Comparison of ENCODE assay signal across 8 cellular contexts in the genomic region with DNA sequence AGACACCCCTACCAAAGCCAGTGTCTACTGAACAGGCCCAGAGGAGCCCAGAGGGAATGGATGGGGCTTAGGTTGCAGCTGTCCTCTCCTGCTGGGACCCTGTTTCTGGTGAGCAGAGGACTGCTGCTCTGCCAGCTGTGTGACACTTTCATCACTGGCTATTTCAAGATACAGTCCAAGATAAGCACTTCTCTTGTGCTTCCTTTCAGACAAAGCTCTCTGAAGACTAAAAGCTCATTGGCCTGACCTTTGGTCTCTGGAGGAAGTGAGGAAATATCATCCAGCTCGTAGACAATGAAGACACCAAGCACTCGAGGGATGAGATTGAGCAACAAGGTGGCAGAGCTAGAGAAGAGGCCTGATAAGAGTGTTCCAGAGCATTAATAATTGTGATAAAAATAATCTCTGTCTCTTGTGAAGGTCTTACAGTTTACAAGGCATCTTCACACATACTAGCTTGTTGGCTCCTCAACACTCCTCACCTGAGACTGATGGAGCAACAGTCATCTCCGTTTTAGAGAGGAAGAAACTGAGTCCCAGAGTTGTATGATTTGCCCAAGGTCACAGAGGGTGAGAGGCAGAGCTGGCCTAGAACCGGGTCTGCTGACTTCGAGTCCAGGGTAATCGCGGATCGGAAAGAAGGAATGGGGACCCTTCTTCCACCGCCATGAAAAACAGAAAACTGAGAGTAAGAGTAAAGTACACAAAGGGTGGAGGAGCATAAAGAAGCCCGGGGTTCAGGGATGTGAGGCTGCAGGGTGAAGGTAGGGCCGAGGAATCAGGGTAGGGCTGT. TPM values are rescaled to one million over a fixed set of nuclear protein-coding genes. Genes with fewer than 3 reads are reported as not detected.
A peak's percentile ranks its signal among the peaks of the same experiment; 100 is the strongest.
DNase-seq lines count a peak whose midpoint lies in the region; ATAC-seq, FAIRE-seq and TF ChIP-seq lines count a peak whose summit lies in the region.

No MANE protein-coding gene starts in this region.

- H2BK15ac ChIP-seq in mesenchymal stem cell (ENCODE audit: low read depth, poor library complexity, severe bottlenecking): peak overlapping the region; percentile 80

- peak overlapping the region; percentile 41 for H2AK5ac ChIP-seq in mesenchymal stem cell (ENCODE audit: low read length, severe bottlenecking)

- H3K14ac ChIP-seq in mesenchymal stem cell (ENCODE audit: low read length in 2 of 2): no peak overlapping the region

- WGBS in ectodermal cell, 2 experiments: 27 to 28% methylated on average over 11 of the region's 11 CpGs
- 10% methylated on average over 11 of the region's 11 CpGs for WGBS in mesenchymal stem cell
- 2 to 4% methylated on average over 8 to 11 of the region's 11 CpGs for WGBS in transverse colon (ENCODE audit: low coverage in 1 of 2), 2 donors

- intact Hi-C loops in transverse colon (cut with DNase I; ENCODE audit: low total_unique reads): loop anchor here (5.0 kb wide), 1 partner anchor 195 kb away; a partner anchor contains a TSS

- peak overlapping the region; percentile 89 to 97 for H3K4ac ChIP-seq in mesenchymal stem cell (ENCODE audit: low read depth in 1 of 2, low read length in 2 of 2)

- H3K9me3 ChIP-seq in ectodermal cell (ENCODE audit: control insufficient read depth, low read length): no peaks in the 10 kb centered on the region
- no peaks in the 10 kb centered on the region for H3K9me3 ChIP-seq in mesenchymal stem cell (ENCODE audit: control insufficient read depth, low read length)
- no peaks in the 10 kb centered on the region for H3K9me3 ChIP-seq in transverse colon

- peak overlapping the region; percentile 97 for H4K8ac ChIP-seq in mesenchymal stem cell (ENCODE audit: low read length)

- peak overlapping the region; percentile 58 for H3K27ac ChIP-seq in ectodermal cell (ENCODE audit: insufficient read depth, low read depth, low read length, poor library complexity, severe bottlenecking)
- peak overlapping the region; percentile 76 for H3K27ac ChIP-seq in mesenchymal stem cell (ENCODE audit: low read length, poor library complexity, severe bottlenecking)
- peak overlapping the region; percentile 90 to 96 (median 92) for H3K27ac ChIP-seq in transverse colon

- in situ Hi-C loops in transverse colon (cut with MboI; ENCODE audit: low pct_ligation_motif_present in 1 of 4, low pct_unique_long_range_greater_than_20kb in 1 of 4, low sequenced_read_pairs in 3 of 4): loop anchor here in 1 of 4 donors (5.0 kb wide), 1 partner anchor 100 kb away; no protein-coding TSS in a partner anchor

- peak; percentile 52 for TF ChIP-seq POLR2A in transverse colon (IDR thresholded peaks at IDR 0.05)

- ATAC-seq in GM19463 (IDR thresholded peaks at IDR 0.05; ENCODE audit: unreplicated experiment): no peak
- no peak for ATAC-seq in HG03521 (IDR thresholded peaks at IDR 0.05; ENCODE audit: unreplicated experiment)

- peak overlapping the region; percentile 93 for H2BK120ac ChIP-seq in mesenchymal stem cell (ENCODE audit: low read depth, low read length)

- H3K79me1 ChIP-seq in mesenchymal stem cell (replicated peaks; ENCODE audit: low read length, poor library complexity, severe bottlenecking): peaks cover 10% of the 10 kb centered on the region

- FAIRE-seq in GM18507 (lab: Jason Lieb, UNC): peak; percentile 42

- H4K91ac ChIP-seq in mesenchymal stem cell (ENCODE audit: low read length): peak overlapping the region; percentile 94

- no peak for TF ChIP-seq CTCF in transverse colon (IDR thresholded peaks at IDR 0.05)

- H3K4me2 ChIP-seq in mesenchymal stem cell (ENCODE audit: low read length, poor library complexity, severe bottlenecking): peak overlapping the region; percentile 92

- peak overlapping the region; percentile 85 for H3K9ac ChIP-seq in mesenchymal stem cell (ENCODE audit: low read length)

- H2BK12ac ChIP-seq in mesenchymal stem cell (ENCODE audit: low read length in 2 of 2): peak overlapping the region; percentile 40 to 91

- H3K27me3 ChIP-seq in ectodermal cell (ENCODE audit: control insufficient read depth, insufficient read depth, low read length, poor library complexity, severe bottlenecking): no peaks in the 10 kb centered on the region
- no peaks in the 10 kb centered on the region for H3K27me3 ChIP-seq in mesenchymal stem cell (ENCODE audit: control insufficient read depth in 1 of 2, insufficient read depth in 1 of 2, low read length in 2 of 2)
- no peaks in the 10 kb centered on the region for H3K27me3 ChIP-seq in transverse colon

- no peaks in the 10 kb centered on the region for H3K36me3 ChIP-seq in ectodermal cell (ENCODE audit: control insufficient read depth, insufficient read depth, low read length)
- peaks cover 0 to 5% of the 10 kb centered on the region in 2 experiments for H3K36me3 ChIP-seq in mesenchymal stem cell (ENCODE audit: control insufficient read depth in 1 of 2, insufficient read depth in 2 of 2, low read depth in 1 of 2, low read length in 2 of 2)
- no peaks in the 10 kb centered on the region for H3K36me3 ChIP-seq in transverse colon

- H2AFZ ChIP-seq in mesenchymal stem cell (ENCODE audit: low read depth, low read length): peak overlapping the region; percentile 76

- peak; percentile 29 for DNase-seq in AG08396 (ENCODE audit: low spot score)
- DNase-seq in GM18507 (ENCODE audit: extremely low spot score, insufficient read length, low read depth): no peak
- DNase-seq in RPMI8226: peak; percentile 23
- peak; percentile 95 for DNase-seq in mesenchymal stem cell
- peak; percentile 46 for DNase-seq in transverse colon

- H3K4me3 ChIP-seq in ectodermal cell (ENCODE audit: insufficient read depth, low read depth, low read length) (peak overlapping the region; percentile 69), mesenchymal stem cell (ENCODE audit: insufficient read depth in 1 of 2, low read depth in 1 of 2, low read length in 2 of 2) (peak overlapping the region; percentile 68 to 80), transverse colon (peak overlapping the region; percentile 49 to 86 (median 57))

- H2BK5ac ChIP-seq in mesenchymal stem cell (ENCODE audit: low read depth, low read length, poor library complexity, severe bottlenecking): no peak overlapping the region

- no peak overlapping the region for H3K23ac ChIP-seq in mesenchymal stem cell (ENCODE audit: low read length in 2 of 2)

- TF ChIP-seq EP300 in transverse colon (IDR thresholded peaks at IDR 0.05; ENCODE audit: low read depth): no peak

- peak overlapping the region; percentile 11 to 90 for H3K18ac ChIP-seq in mesenchymal stem cell (ENCODE audit: low read depth in 1 of 2, low read length in 2 of 2)

- peaks cover 9% of the 10 kb centered on the region for H3K4me1 ChIP-seq in ectodermal cell (ENCODE audit: control insufficient read depth, insufficient read depth, low read length)
- H3K4me1 ChIP-seq in mesenchymal stem cell (ENCODE audit: control insufficient read depth, insufficient read depth, low read depth, low read length): peaks cover 6% of the 10 kb centered on the region
- H3K4me1 ChIP-seq in transverse colon: peaks cover 4 to 18% (median 11%) of the 10 kb centered on the region in 4 donors

RNA-seq across cellular contexts. Expression of a gene that starts 0.7 kb away (rescaled TPM):
- 12.0 TPM for polyA plus RNA-seq in ectodermal cell (2013, experiment 1 of 4)
- polyA plus RNA-seq in ectodermal cell (2013, experiment 2 of 4): 11.9 TPM
- 11.9 TPM for polyA plus RNA-seq in ectodermal cell (2013, experiment 3 of 4)
- polyA plus RNA-seq in ectodermal cell (2013, experiment 4 of 4): 17.0 TPM
- 7.8 TPM for polyA plus RNA-seq in mesenchymal stem cell (2013, experiment 1 of 2)
- polyA plus RNA-seq in mesenchymal stem cell (2013, experiment 2 of 2): 7.5 TPM
- total RNA-seq in transverse colon: 10 to 100 TPM; 23.1 to 60.1 (median 38.8) TPM

RNA-seq across cellular contexts. Expression of a gene that starts 24.4 kb away (rescaled TPM):
- 1.8 TPM for polyA plus RNA-seq in ectodermal cell (2013, experiment 1 of 4)
- polyA plus RNA-seq in ectodermal cell (2013, experiment 2 of 4): 2.5 TPM
- 1.9 TPM for polyA plus RNA-seq in ectodermal cell (2013, experiment 3 of 4)
- polyA plus RNA-seq in ectodermal cell (2013, experiment 4 of 4): 3.4 TPM
- polyA plus RNA-seq in mesenchymal stem cell (2013, experiment 1 of 2): 0.41 TPM
- 0.38 TPM for polyA plus RNA-seq in mesenchymal stem cell (2013, experiment 2 of 2)
- total RNA-seq in transverse colon: under 1 TPM in 2 of 4 donors, not detected in 2; 0.16 to 0.41 TPM

RNA-seq across cellular contexts. Expression of a gene that starts 48.8 kb away (rescaled TPM):
- polyA plus RNA-seq in ectodermal cell (2013, experiment 1 of 4): not detected
- not detected for polyA plus RNA-seq in ectodermal cell (2013, experiment 2 of 4)
- not detected for polyA plus RNA-seq in ectodermal cell (2013, experiment 3 of 4)
- 0.08 TPM for polyA plus RNA-seq in ectodermal cell (2013, experiment 4 of 4)
- not detected for polyA plus RNA-seq in mesenchymal stem cell (2013, experiment 1 of 2)
- polyA plus RNA-seq in mesenchymal stem cell (2013, experiment 2 of 2): not detected
- total RNA-seq in transverse colon: under 1 TPM in 1 of 4 donors, not detected in 3; 0.14 TPM
